Comparison of ENCODE assay signal across 1 cellular context in the genomic region with DNA sequence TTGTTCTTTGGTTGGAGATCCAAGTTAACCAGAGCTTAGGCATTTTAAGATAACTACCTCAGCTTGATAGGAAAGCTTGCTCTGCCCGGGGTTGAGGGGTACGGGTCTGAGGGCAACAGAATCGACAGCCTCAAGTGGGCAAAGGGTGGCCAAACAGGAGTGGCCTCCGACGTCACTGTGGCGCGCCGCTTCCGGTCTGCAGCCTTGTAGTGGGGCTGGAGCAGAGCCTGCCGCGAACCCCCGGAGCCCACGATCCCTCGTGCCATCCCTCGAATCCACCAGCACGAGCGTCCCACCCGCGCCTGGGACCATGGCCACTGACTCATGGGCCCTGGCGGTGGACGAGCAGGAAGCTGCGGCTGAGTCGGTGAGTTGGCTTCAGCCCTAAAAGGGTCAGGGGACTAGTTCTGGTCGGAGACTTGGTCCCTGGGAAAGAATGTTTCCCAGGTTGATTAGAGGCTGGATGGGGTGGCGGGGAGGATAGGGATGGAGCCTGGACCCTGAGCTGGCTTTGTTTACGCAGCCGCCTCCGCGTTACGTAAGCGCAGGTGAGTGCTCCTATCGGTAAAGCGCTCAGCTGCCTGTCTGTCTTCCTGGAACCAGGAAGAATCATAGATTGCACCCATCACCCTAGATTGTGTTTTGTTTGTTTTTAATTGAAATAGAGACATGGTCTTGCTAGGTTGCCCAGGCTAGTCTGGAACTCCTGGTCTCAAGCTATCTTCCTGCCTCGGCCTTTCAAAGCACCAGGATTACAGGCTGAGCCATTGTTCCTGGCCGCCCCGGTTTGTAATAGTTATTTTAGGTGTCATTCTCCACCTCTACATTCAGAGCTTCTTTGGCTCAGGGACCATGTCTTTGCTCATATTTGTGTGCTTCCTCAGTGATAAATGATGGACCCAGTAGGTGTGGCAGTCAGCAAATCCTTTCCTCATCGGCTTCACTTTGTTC.
TF ChIP-seq lines count a peak whose summit lies in the region.

A gene (plus strand): TSS at position 199 of the 951 bp plus-strand sequence. CDS start 112 bp downstream, at position 311.

TF ChIP-seq in A549, 52 proteins besides CTCF, POLR2A, EP300 and RAD21 (continued from another document):
- TF ChIP-seq, protein P1, sequence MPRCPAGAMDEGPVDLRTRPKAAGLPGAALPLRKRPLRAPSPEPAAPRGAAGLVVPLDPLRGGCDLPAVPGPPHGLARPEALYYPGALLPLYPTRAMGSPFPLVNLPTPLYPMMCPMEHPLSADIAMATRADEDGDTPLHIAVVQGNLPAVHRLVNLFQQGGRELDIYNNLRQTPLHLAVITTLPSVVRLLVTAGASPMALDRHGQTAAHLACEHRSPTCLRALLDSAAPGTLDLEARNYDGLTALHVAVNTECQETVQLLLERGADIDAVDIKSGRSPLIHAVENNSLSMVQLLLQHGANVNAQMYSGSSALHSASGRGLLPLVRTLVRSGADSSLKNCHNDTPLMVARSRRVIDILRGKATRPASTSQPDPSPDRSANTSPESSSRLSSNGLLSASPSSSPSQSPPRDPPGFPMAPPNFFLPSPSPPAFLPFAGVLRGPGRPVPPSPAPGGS (IDR thresholded peaks at IDR 0.05) = peak; percentile 60; the same call in 1 of the 3 replicates
- no peak for TF ChIP-seq RNF2 (IDR thresholded peaks at IDR 0.05; ENCODE audit: borderline replicate concordance, low read depth)
- TF ChIP-seq, protein P2, sequence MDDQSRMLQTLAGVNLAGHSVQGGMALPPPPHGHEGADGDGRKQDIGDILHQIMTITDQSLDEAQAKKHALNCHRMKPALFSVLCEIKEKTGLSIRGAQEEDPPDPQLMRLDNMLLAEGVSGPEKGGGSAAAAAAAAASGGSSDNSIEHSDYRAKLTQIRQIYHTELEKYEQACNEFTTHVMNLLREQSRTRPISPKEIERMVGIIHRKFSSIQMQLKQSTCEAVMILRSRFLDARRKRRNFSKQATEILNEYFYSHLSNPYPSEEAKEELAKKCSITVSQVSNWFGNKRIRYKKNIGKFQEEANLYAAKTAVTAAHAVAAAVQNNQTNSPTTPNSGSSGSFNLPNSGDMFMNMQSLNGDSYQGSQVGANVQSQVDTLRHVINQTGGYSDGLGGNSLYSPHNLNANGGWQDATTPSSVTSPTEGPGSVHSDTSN (IDR thresholded peaks at IDR 0.05) = no peak
- no peak for TF ChIP-seq MAZ (IDR thresholded peaks at IDR 0.05; ENCODE audit: borderline replicate concordance, low read depth, low read length)
- TF ChIP-seq FOSB (CRISPR knock-in tag; IDR thresholded peaks at IDR 0.05) = no peak
- no peak for TF ChIP-seq BHLHE40 (IDR thresholded peaks at IDR 0.05; ENCODE audit: low read depth, low read length)
- no peak for TF ChIP-seq TFCP2L1 (CRISPR knock-in tag; IDR thresholded peaks at IDR 0.05)
- no peak for TF ChIP-seq TP53 (CRISPR knock-in tag; IDR thresholded peaks at IDR 0.05)
- no peak for TF ChIP-seq HOXA7 (CRISPR knock-in tag; IDR thresholded peaks at IDR 0.05)
- no peak for TF ChIP-seq RARB (CRISPR knock-in tag; IDR thresholded peaks at IDR 0.05)
- TF ChIP-seq CEBPB (IDR thresholded peaks at IDR 0.05) = peak in 1 of 2 experiments; percentile 65; a peak in 2 of 4 replicates
- no peak for TF ChIP-seq GATA3 (IDR thresholded peaks at IDR 0.05; ENCODE audit: borderline replicate concordance)
- no peak for TF ChIP-seq MAFK (IDR thresholded peaks at IDR 0.05; ENCODE audit: partially characterized antibody)
- no peak for TF ChIP-seq ZNF302 (CRISPR knock-in tag; IDR thresholded peaks at IDR 0.05)
- TF ChIP-seq KDM1A (IDR thresholded peaks at IDR 0.05; ENCODE audit: low read depth) = no peak
- TF ChIP-seq RFX5 (IDR thresholded peaks at IDR 0.05) = no peak
- TF ChIP-seq, protein P3, sequence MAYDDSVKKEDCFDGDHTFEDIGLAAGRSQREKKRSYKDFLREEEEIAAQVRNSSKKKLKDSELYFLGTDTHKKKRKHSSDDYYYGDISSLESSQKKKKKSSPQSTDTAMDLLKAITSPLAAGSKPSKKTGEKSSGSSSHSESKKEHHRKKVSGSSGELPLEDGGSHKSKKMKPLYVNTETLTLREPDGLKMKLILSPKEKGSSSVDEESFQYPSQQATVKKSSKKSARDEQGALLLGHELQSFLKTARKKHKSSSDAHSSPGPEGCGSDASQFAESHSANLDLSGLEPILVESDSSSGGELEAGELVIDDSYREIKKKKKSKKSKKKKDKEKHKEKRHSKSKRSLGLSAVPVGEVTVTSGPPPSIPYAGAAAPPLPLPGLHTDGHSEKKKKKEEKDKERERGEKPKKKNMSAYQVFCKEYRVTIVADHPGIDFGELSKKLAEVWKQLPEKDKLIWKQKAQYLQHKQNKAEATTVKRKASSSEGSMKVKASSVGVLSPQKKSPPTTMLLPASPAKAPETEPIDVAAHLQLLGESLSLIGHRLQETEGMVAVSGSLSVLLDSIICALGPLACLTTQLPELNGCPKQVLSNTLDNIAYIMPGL (CRISPR knock-in tag; IDR thresholded peaks at IDR 0.05; ENCODE audit: borderline replicate concordance) = no peak
- no peak for TF ChIP-seq ESRRA (IDR thresholded peaks at IDR 0.05; ENCODE audit: borderline replicate concordance, low read length)
- no peak for TF ChIP-seq FOSL2 (IDR thresholded peaks at IDR 0.05)
- TF ChIP-seq FOSL2 (CRISPR knock-in tag; IDR thresholded peaks at IDR 0.05) = peak; percentile 46; the same call in 1 of the 2 replicates
- peak; percentile 44; the same call in 1 of the 2 replicates for TF ChIP-seq EHF (CRISPR knock-in tag; IDR thresholded peaks at IDR 0.05)
- no peak for TF ChIP-seq RCOR1 (IDR thresholded peaks at IDR 0.05; ENCODE audit: low read depth, low read length)
- no peak for TF ChIP-seq ZFP36 (IDR thresholded peaks at IDR 0.05; ENCODE audit: borderline replicate concordance, partially characterized antibody)
- no peak for TF ChIP-seq CBX2 (IDR thresholded peaks at IDR 0.05; ENCODE audit: borderline replicate concordance, low read depth)
- TF ChIP-seq, protein P4, sequence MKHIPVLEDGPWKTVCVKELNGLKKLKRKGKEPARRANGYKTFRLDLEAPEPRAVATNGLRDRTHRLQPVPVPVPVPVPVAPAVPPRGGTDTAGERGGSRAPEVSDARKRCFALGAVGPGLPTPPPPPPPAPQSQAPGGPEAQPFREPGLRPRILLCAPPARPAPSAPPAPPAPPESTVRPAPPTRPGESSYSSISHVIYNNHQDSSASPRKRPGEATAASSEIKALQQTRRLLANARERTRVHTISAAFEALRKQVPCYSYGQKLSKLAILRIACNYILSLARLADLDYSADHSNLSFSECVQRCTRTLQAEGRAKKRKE (CRISPR knock-in tag; IDR thresholded peaks at IDR 0.05; ENCODE audit: low read depth) = no peak
- 0 out of 2 replicates have a peak, but pooled peaks have one; percentile 67 for TF ChIP-seq KDM5A (IDR thresholded peaks at IDR 0.05)
- no peak for TF ChIP-seq POLR2AphosphoS2 (conservative IDR thresholded peaks at IDR 0.05; ENCODE audit: low read length)
- TF ChIP-seq NPAS2 (CRISPR knock-in tag; IDR thresholded peaks at IDR 0.05; ENCODE audit: borderline replicate concordance) = no peak
- no peak for TF ChIP-seq NR3C1 (IDR thresholded peaks at IDR 0.05)
- TF ChIP-seq, protein P5, sequence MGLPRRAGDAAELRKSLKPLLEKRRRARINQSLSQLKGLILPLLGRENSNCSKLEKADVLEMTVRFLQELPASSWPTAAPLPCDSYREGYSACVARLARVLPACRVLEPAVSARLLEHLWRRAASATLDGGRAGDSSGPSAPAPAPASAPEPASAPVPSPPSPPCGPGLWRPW (IDR thresholded peaks at IDR 0.05) = no peak
- TF ChIP-seq FOXS1 (CRISPR knock-in tag; IDR thresholded peaks at IDR 0.05) = no peak
- 0 out of 2 replicates have a peak, but pooled peaks have one; percentile 54 for TF ChIP-seq HOXB5 (CRISPR knock-in tag; IDR thresholded peaks at IDR 0.05)
- TF ChIP-seq CBX8 (IDR thresholded peaks at IDR 0.05) = no peak
- TF ChIP-seq ZSCAN20 (CRISPR knock-in tag; IDR thresholded peaks at IDR 0.05) = no peak
- TF ChIP-seq JUNB (IDR thresholded peaks at IDR 0.05) = no peak
- no peak for TF ChIP-seq CHD2 (IDR thresholded peaks at IDR 0.05; ENCODE audit: low read length, partially characterized antibody)
- TF ChIP-seq, protein P6, sequence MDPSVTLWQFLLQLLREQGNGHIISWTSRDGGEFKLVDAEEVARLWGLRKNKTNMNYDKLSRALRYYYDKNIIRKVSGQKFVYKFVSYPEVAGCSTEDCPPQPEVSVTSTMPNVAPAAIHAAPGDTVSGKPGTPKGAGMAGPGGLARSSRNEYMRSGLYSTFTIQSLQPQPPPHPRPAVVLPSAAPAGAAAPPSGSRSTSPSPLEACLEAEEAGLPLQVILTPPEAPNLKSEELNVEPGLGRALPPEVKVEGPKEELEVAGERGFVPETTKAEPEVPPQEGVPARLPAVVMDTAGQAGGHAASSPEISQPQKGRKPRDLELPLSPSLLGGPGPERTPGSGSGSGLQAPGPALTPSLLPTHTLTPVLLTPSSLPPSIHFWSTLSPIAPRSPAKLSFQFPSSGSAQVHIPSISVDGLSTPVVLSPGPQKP (IDR thresholded peaks at IDR 0.05; ENCODE audit: low read depth, low read length) = peak; percentile 51; the same call in 1 of the 2 replicates
- TF ChIP-seq, protein P7, sequence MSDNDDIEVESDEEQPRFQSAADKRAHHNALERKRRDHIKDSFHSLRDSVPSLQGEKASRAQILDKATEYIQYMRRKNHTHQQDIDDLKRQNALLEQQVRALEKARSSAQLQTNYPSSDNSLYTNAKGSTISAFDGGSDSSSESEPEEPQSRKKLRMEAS (IDR thresholded peaks at IDR 0.05) = peak; percentile 73
- TF ChIP-seq CHD4 (IDR thresholded peaks at IDR 0.05; ENCODE audit: borderline replicate concordance) = no peak
- TF ChIP-seq HOXB13 (CRISPR knock-in tag; IDR thresholded peaks at IDR 0.05; ENCODE audit: low read depth) = no peak
- TF ChIP-seq JUN (IDR thresholded peaks at IDR 0.05) = peak in 1 of 2 experiments; percentile 65; a peak in 1 of 5 replicates
- TF ChIP-seq, protein P8, sequence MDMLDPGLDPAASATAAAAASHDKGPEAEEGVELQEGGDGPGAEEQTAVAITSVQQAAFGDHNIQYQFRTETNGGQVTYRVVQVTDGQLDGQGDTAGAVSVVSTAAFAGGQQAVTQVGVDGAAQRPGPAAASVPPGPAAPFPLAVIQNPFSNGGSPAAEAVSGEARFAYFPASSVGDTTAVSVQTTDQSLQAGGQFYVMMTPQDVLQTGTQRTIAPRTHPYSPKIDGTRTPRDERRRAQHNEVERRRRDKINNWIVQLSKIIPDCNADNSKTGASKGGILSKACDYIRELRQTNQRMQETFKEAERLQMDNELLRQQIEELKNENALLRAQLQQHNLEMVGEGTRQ (IDR thresholded peaks at IDR 0.05) = no peak
- no peak; the same call in 1 of the 2 replicates for TF ChIP-seq HDAC2 (IDR thresholded peaks at IDR 0.05)
